ENCODE assay signal across 8 cellular contexts in the genomic region with DNA sequence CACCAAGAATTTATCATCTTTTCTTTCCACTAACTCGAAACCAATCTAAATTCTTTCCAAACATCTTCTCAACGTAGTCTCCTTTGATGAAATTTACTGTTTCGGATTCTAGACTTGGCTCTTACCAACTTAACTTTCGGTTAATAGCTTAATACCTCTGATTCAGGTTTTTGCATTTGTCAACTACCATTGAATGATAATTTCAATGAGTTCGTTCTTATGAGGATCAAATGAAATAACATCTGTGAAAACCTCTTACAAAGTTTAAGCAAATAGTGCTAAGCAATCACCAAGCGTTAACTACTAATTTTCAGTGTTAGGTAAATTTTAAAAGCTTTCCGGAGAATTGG. TPM values are rescaled to one million over a fixed set of nuclear protein-coding genes. Genes with fewer than 3 reads are reported as not detected.
DNase-seq lines count a peak whose midpoint lies in the region; ATAC-seq and TF ChIP-seq lines count a peak whose summit lies in the region.

No MANE protein-coding gene starts in this region.

- ATAC-seq in right lobe of liver (no peak), GM18502 (IDR thresholded peaks at IDR 0.05; ENCODE audit: poor library complexity, unreplicated experiment) (no peak)

- no peaks in the 10 kb centered on the region for H3K27me3 ChIP-seq in adipocyte (replicated peaks; ENCODE audit: control insufficient read depth, insufficient read depth, low read length)
- no peaks in the 10 kb centered on the region for H3K27me3 ChIP-seq in right lobe of liver
- no peaks in the 10 kb centered on the region for H3K27me3 ChIP-seq in tibial nerve

- peak overlapping the region; percentile 98 for H3K27ac Mint-ChIP-seq in activated T-cell treated with anti-CD3 and anti-CD28 coated beads, Interleukin-2, amount 50 U/mL, for 24 hours

- intact Hi-C loops in right lobe of liver (cut with DNase I): no loop called here

- peaks cover 26% of the 10 kb centered on the region for H3K36me3 Mint-ChIP-seq in activated T-cell treated with anti-CD3 and anti-CD28 coated beads, Interleukin-2, amount 50 U/mL, for 24 hours (ENCODE audit: low read depth)

- TF ChIP-seq EP300 in tibial nerve (IDR thresholded peaks at IDR 0.05): no peak

- H3K36me3 ChIP-seq in adipocyte (ENCODE audit: control insufficient read depth, insufficient read depth, low read length, severe bottlenecking) (no peaks in the 10 kb centered on the region), right lobe of liver (no peaks in the 10 kb centered on the region), tibial nerve (no peaks in the 10 kb centered on the region)

- H3K9me3 Mint-ChIP-seq in activated T-cell treated with anti-CD3 and anti-CD28 coated beads, Interleukin-2, amount 50 U/mL, for 24 hours: no peaks in the 10 kb centered on the region

- H3K27me3 Mint-ChIP-seq in activated T-cell treated with anti-CD3 and anti-CD28 coated beads, Interleukin-2, amount 50 U/mL, for 24 hours: no peaks in the 10 kb centered on the region

- peak overlapping the region; percentile 89 to 98 (median 97) for H3K27ac ChIP-seq in right lobe of liver
- H3K27ac ChIP-seq in tibial nerve: peak overlapping the region; percentile 95 to 99 (median 98)

- H3K9me3 ChIP-seq in adipocyte (ENCODE audit: control insufficient read depth, low read length): no peaks in the 10 kb centered on the region
- no peaks in the 10 kb centered on the region for H3K9me3 ChIP-seq in right lobe of liver
- no peaks in the 10 kb centered on the region for H3K9me3 ChIP-seq in tibial nerve

- peak overlapping the region; percentile 99 for H3K9ac ChIP-seq in adipocyte (ENCODE audit: low read length)

- DNase-seq in activated T-cell treated with anti-CD3 and anti-CD28 coated beads, Interleukin-2, amount 50 U/mL, for 24 hours: no peak
- no peak for DNase-seq in activated T-cell treated with anti-CD3 and anti-CD28 coated beads, Interleukin-2, amount 50 U/mL, for 1 hour
- no peak for DNase-seq in adipocyte (ENCODE audit: low read depth)
- DNase-seq in right lobe of liver: no peak
- DNase-seq in tibial nerve (ENCODE audit: low spot score in 2 of 2): no peak
- no peak for DNase-seq in NCI-H226
- DNase-seq in anterior cingulate cortex (lab: John Stamatoyannopoulos, UW): no peak

- TF ChIP-seq POLR2A in right lobe of liver (IDR thresholded peaks at IDR 0.05) (no peak), tibial nerve (IDR thresholded peaks at IDR 0.05) (no peak)

- TF ChIP-seq CTCF in right lobe of liver (IDR thresholded peaks at IDR 0.05): no peak
- TF ChIP-seq CTCF in tibial nerve (IDR thresholded peaks at IDR 0.05): no peak

- H3K4me3 ChIP-seq in adipocyte (ENCODE audit: low read length) (peak overlapping the region; percentile 93), right lobe of liver (peak overlapping the region; percentile 99 to 100 (median 99)), tibial nerve (peak overlapping the region; percentile 85 to 98 (median 93))

- peak overlapping the region; percentile 95 for H3K4me3 Mint-ChIP-seq in activated T-cell treated with anti-CD3 and anti-CD28 coated beads, Interleukin-2, amount 50 U/mL, for 24 hours

- 20% methylated on average over 7 of the region's 7 CpGs for WGBS in right lobe of liver (ENCODE audit: insufficient coverage, low coverage, low lambda C conversion rate, missing lambda C conversion rate)
- 15 to 16% methylated on average over 7 of the region's 7 CpGs for WGBS in tibial nerve, 2 donors

- peaks cover 29% of the 10 kb centered on the region for H3K4me1 Mint-ChIP-seq in activated T-cell treated with anti-CD3 and anti-CD28 coated beads, Interleukin-2, amount 50 U/mL, for 24 hours (ENCODE audit: low read depth)

- H3K4me1 ChIP-seq in adipocyte (ENCODE audit: control insufficient read depth, insufficient read depth, low read length) (peaks cover 29% of the 10 kb centered on the region), right lobe of liver (peaks cover 0 to 18% (median 12%) of the 10 kb centered on the region in 4 donors), tibial nerve (peaks cover 0 to 39% (median 19%) of the 10 kb centered on the region in 4 donors)

RNA-seq across cellular contexts. Expression of a gene that starts 0.6 kb away (rescaled TPM):
- total RNA-seq in right lobe of liver (10 to 100 TPM; 37.7 to 49.4 (median 41.5) TPM), tibial nerve (10 to 100 TPM; 43.7 to 62.5 (median 56.7) TPM)

RNA-seq across cellular contexts. Expression of a gene that starts 14.3 kb away (rescaled TPM):
- total RNA-seq in right lobe of liver (1 to 10 TPM; 3.2 to 8.0 (median 4.6) TPM), tibial nerve (10 to 100 TPM in 1 of 4 donors, 1 to 10 TPM in 1, not detected in 2; 3.6 to 18.1 TPM)

RNA-seq across cellular contexts. Expression of a gene that starts 18.4 kb away (rescaled TPM):
- total RNA-seq in right lobe of liver (10 to 100 TPM; 20.9 to 38.4 (median 24.2) TPM), tibial nerve (10 to 100 TPM; 33.7 to 53.6 (median 47.9) TPM)

RNA-seq across cellular contexts. Expression of a gene that starts 47.3 kb away (rescaled TPM):
- total RNA-seq in right lobe of liver (10 to 100 TPM in 2 of 6 experiments, 1 to 10 TPM in 4; 6.0 to 14.7 (median 9.8) TPM), tibial nerve (10 to 100 TPM; 12.9 to 16.8 (median 14.4) TPM)

RNA-seq across cellular contexts. Expression of a gene that starts 57.4 kb away (rescaled TPM):
- 10 to 100 TPM; 50.1 to 58.9 (median 54.1) TPM for total RNA-seq in right lobe of liver
- total RNA-seq in tibial nerve: 10 to 100 TPM; 71.6 to 97.7 (median 90.8) TPM
